1 cellular context compared by ENCODE assay signal in genomic region chr6:36885461-36886401, GRCh38.
TF ChIP-seq lines count a peak whose summit lies in the region.

Gene C6orf89, plus strand, starts transcription at chr6:36885952. Its CDS starts 13,493 bp downstream, at chr6:36899445.

TF ChIP-seq in WTC11, 78 proteins besides CTCF, POLR2A, EP300 and RAD21 (continued from another document):
- TF ChIP-seq ERG (CRISPR knock-in tag; IDR thresholded peaks at IDR 0.05) (no peak), E2F1 (CRISPR knock-in tag; IDR thresholded peaks at IDR 0.05) (no peak), ZNF671 (CRISPR knock-in tag; IDR thresholded peaks at IDR 0.05) (no peak), SP1 (CRISPR knock-in tag; conservative IDR thresholded peaks at IDR 0.05) (peak; percentile 64; the same call in 1 of the 2 replicates), NFE2L1 (CRISPR knock-in tag; IDR thresholded peaks at IDR 0.05) (no peak), TEAD1 (CRISPR knock-in tag; IDR thresholded peaks at IDR 0.05) (no peak), IRF2 (CRISPR knock-in tag; IDR thresholded peaks at IDR 0.05; ENCODE audit: borderline replicate concordance, low read depth) (no peak), RORB (CRISPR knock-in tag; IDR thresholded peaks at IDR 0.05) (0 out of 2 replicates have a peak, but pooled peaks have one; percentile 9), FOXP1 (CRISPR knock-in tag; IDR thresholded peaks at IDR 0.05; ENCODE audit: borderline replicate concordance) (no peak), MLX (CRISPR knock-in tag; IDR thresholded peaks at IDR 0.05) (no peak), ESRRA (CRISPR knock-in tag; IDR thresholded peaks at IDR 0.05; ENCODE audit: borderline replicate concordance) (no peak), FOXK1 (CRISPR knock-in tag; IDR thresholded peaks at IDR 0.05) (peak; percentile 96), MAX (CRISPR knock-in tag; IDR thresholded peaks at IDR 0.05) (peak; percentile 82), CBFB (CRISPR knock-in tag; IDR thresholded peaks at IDR 0.05; ENCODE audit: low read depth) (no peak), IRF1 (CRISPR knock-in tag; IDR thresholded peaks at IDR 0.05) (no peak), HMGXB4 (CRISPR knock-in tag; IDR thresholded peaks at IDR 0.05) (peak; percentile 78; the same call in 1 of the 2 replicates), STAT6 (CRISPR knock-in tag; conservative IDR thresholded peaks at IDR 0.05; ENCODE audit: low read depth) (no peak), ZNF263 (CRISPR knock-in tag; IDR thresholded peaks at IDR 0.05; ENCODE audit: low read depth) (no peak)
